8 cellular contexts compared by ENCODE assay signal in genomic region chrX:19991350-19991718, GRCh38. TPM values are rescaled to one million over a fixed set of nuclear protein-coding genes. Genes with fewer than 3 reads are reported as not detected.
DNase-seq lines count a peak whose midpoint lies in the region; ATAC-seq and TF ChIP-seq lines count a peak whose summit lies in the region.

No MANE protein-coding gene starts in this region.

- H3K4me1 Mint-ChIP-seq in activated CD4-positive, alpha-beta memory T cell treated with anti-CD3 and anti-CD28 coated beads, Interleukin-2, amount 10 ng/mL, durations not matched to agents 7 days and 5 days: peaks cover 18% of the 10 kb centered on the region

- POLR2A ChIA-PET in activated CD4-positive, alpha-beta memory T cell treated with anti-CD3 and anti-CD28 coated beads, Interleukin-2, amount 10 ng/mL, durations not matched to agents 7 days and 5 days (lab: Charles Lee): interaction anchor here (0.8 kb wide), 1 partner anchor 11 kb away, joined by 3 read pairs; no protein-coding TSS in a partner anchor

- DNase-seq in activated CD4-positive, alpha-beta T cell treated with anti-CD3 and anti-CD28 coated beads for 48 hours: peak; percentile 3
- no peak for DNase-seq in activated CD4-positive, alpha-beta T cell treated with anti-CD3 and anti-CD28 coated beads, Interleukin-2, amount 50 U/mL, for 48 hours
- no peak for DNase-seq in activated CD4-positive, alpha-beta memory T cell treated with anti-CD3 and anti-CD28 coated beads, Interleukin-2, amount 10 ng/mL, durations not matched to agents 7 days and 5 days
- DNase-seq in hepatocyte (ENCODE audit: low spot score) (no peak), NCI-H774 (lab: John Stamatoyannopoulos, UW) (no peak)

- H3K27me3 ChIP-seq in hepatocyte: no peaks in the 10 kb centered on the region
- H3K27me3 ChIP-seq in thymus (ENCODE audit: control insufficient read depth, insufficient read depth): no peaks in the 10 kb centered on the region

- peak overlapping the region; percentile 79 for H3K4me3 Mint-ChIP-seq in activated CD4-positive, alpha-beta memory T cell treated with anti-CD3 and anti-CD28 coated beads, Interleukin-2, amount 10 ng/mL, durations not matched to agents 7 days and 5 days

- no peak for TF ChIP-seq CTCF in hepatocyte (IDR thresholded peaks at IDR 0.05; ENCODE audit: poor library complexity)

- H3K27ac ChIP-seq in hepatocyte: peak overlapping the region; percentile 37
- peak overlapping the region; percentile 77 for H3K27ac ChIP-seq in thymus (ENCODE audit: low read depth)

- H3K36me3 ChIP-seq in hepatocyte (replicated peaks; ENCODE audit: insufficient read depth, low read depth) (no peaks in the 10 kb centered on the region), thymus (ENCODE audit: control insufficient read depth, insufficient read depth) (no peaks in the 10 kb centered on the region)

- H3K4me2 ChIP-seq in hepatocyte: peak overlapping the region; percentile 78

- CTCF ChIA-PET in activated CD4-positive, alpha-beta memory T cell treated with anti-CD3 and anti-CD28 coated beads, Interleukin-2, amount 10 ng/mL, durations not matched to agents 7 days and 5 days (lab: Charles Lee): interaction anchor here (0.8 to 2.5 kb wide), 3 partner anchors 70 to 398 kb away, joined by 3 to 25 read pairs (median 4); no protein-coding TSS in a partner anchor

- H3K79me2 ChIP-seq in hepatocyte: peaks cover 22% of the 10 kb centered on the region

- H3K4me3 ChIP-seq in hepatocyte: no peak overlapping the region
- peak overlapping the region; percentile 65 for H3K4me3 ChIP-seq in thymus (ENCODE audit: low read length)

- no peaks in the 10 kb centered on the region for H3K9me3 Mint-ChIP-seq in activated CD4-positive, alpha-beta memory T cell treated with anti-CD3 and anti-CD28 coated beads, Interleukin-2, amount 10 ng/mL, durations not matched to agents 7 days and 5 days

- ATAC-seq in GM18868 (IDR thresholded peaks at IDR 0.05; ENCODE audit: unreplicated experiment) (no peak), GM18867 (IDR thresholded peaks at IDR 0.05; ENCODE audit: unreplicated experiment) (no peak)

- WGBS in hepatocyte (ENCODE audit: low lambda C conversion rate, missing lambda C conversion rate): 84% methylated on average over 6 of the region's 6 CpGs
- WGBS in thymus: 69% methylated on average over 6 of the region's 6 CpGs

- no peaks in the 10 kb centered on the region for H3K27me3 Mint-ChIP-seq in activated CD4-positive, alpha-beta memory T cell treated with anti-CD3 and anti-CD28 coated beads, Interleukin-2, amount 10 ng/mL, durations not matched to agents 7 days and 5 days

- no peaks in the 10 kb centered on the region for H4K20me1 ChIP-seq in hepatocyte (ENCODE audit: insufficient read depth, poor library complexity, severe bottlenecking)

- H3K4me1 ChIP-seq in hepatocyte (ENCODE audit: insufficient read depth) (no peaks in the 10 kb centered on the region), thymus (ENCODE audit: control insufficient read depth, insufficient read depth, low read length) (no peaks in the 10 kb centered on the region)

- H2AFZ ChIP-seq in hepatocyte: peak overlapping the region; percentile 69

- peaks cover 8% of the 10 kb centered on the region for H3K36me3 Mint-ChIP-seq in activated CD4-positive, alpha-beta memory T cell treated with anti-CD3 and anti-CD28 coated beads, Interleukin-2, amount 10 ng/mL, durations not matched to agents 7 days and 5 days (ENCODE audit: low read depth)

- peak overlapping the region; percentile 83 for H3K27ac Mint-ChIP-seq in activated CD4-positive, alpha-beta memory T cell treated with anti-CD3 and anti-CD28 coated beads, Interleukin-2, amount 10 ng/mL, durations not matched to agents 7 days and 5 days

- no peaks in the 10 kb centered on the region for H3K9me2 ChIP-seq in hepatocyte (replicated peaks; ENCODE audit: insufficient read depth)

- H3K9me3 ChIP-seq in hepatocyte (ENCODE audit: low read depth): no peaks in the 10 kb centered on the region
- H3K9me3 ChIP-seq in thymus (ENCODE audit: control insufficient read depth): no peaks in the 10 kb centered on the region

RNA-seq across cellular contexts. Expression of gene BCLAF3, which starts 0.5 kb away (rescaled TPM):
- 1 to 10 TPM; 8.4 to 8.6 TPM for total RNA-seq in activated CD4-positive, alpha-beta memory T cell treated with anti-CD3 and anti-CD28 coated beads, Interleukin-2, amount 10 ng/mL, durations not matched to agents 7 days and 5 days
- 6.6 and 8.1 TPM in 2 replicates for total RNA-seq in hepatocyte
- polyA plus RNA-seq in hepatocyte: 6.0 and 7.0 TPM in 2 replicates
- 6.4 TPM for polyA plus RNA-seq in thymus
